1 cellular context compared by ENCODE assay signal in the genomic region with DNA sequence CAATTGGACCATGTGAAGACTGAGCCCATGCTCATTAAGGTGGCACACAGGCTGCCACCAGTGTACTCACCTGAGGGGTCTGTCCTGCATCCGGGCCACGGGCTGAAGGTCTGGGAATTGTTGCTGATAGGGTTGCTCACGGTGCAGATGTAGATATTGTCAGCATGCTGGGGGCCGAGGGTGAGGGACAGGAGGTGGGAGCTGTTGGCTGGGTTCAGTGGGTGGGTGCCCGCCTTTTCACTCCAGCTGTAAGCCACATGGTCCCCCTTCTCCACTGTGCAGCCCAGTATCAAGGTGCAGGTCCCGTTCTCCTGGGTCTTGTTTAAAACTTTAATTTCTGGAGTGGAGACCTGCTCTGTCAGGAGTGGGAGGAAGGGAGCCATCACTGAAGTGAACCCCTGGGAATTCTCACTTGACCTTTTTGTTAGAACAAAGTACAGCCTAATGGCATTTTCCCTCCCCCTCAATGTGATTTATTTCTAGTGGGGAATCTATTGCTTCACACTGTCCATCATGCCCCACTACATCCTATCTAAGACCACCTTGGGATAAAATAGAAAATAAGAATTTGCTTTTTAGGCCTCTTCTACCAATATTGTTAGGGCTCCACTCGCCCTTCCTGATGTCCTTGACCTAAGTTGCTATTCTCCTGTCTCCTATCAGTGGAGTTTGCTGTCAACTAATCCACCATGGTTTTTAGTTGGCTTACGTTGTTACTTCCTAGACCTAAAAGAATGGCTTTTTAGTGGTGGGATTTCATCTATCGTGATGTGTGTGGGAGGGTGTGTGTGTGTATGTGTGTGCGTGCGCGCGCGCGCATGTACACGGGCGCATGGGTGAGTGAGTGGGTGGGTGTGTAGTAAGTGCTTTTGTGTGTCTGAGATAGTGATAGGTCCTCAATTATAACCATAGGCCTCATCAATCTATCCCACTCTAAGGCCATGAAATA.
A peak's percentile ranks its signal among the peaks of the same experiment; 100 is the strongest.
TF ChIP-seq lines count a peak whose summit lies in the region.

No MANE protein-coding gene starts in this region.

TF ChIP-seq in GM12878, 131 proteins besides CTCF, POLR2A, EP300 and RAD21 (continued from another document):
- TF ChIP-seq SP1 (IDR thresholded peaks at IDR 0.05; ENCODE audit: low read depth, low read length) = no peak
- TF ChIP-seq, protein P1, sequence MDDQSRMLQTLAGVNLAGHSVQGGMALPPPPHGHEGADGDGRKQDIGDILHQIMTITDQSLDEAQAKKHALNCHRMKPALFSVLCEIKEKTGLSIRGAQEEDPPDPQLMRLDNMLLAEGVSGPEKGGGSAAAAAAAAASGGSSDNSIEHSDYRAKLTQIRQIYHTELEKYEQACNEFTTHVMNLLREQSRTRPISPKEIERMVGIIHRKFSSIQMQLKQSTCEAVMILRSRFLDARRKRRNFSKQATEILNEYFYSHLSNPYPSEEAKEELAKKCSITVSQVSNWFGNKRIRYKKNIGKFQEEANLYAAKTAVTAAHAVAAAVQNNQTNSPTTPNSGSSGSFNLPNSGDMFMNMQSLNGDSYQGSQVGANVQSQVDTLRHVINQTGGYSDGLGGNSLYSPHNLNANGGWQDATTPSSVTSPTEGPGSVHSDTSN (IDR thresholded peaks at IDR 0.05; ENCODE audit: insufficient replicate concordance, low read depth, low read length) = peak; percentile 26
- TF ChIP-seq SUPT20H (IDR thresholded peaks at IDR 0.05; ENCODE audit: borderline replicate concordance, control insufficient read depth, low read depth, low read length) = no peak
- 0 out of 2 replicates have a peak, but pooled peaks have one; percentile 10 for TF ChIP-seq NR2C1 (IDR thresholded peaks at IDR 0.05)
- TF ChIP-seq RB1 (IDR thresholded peaks at IDR 0.05; ENCODE audit: borderline replicate concordance) = no peak
- no peak for TF ChIP-seq ZNF217 (IDR thresholded peaks at IDR 0.05)
- TF ChIP-seq BMI1 (IDR thresholded peaks at IDR 0.05; ENCODE audit: borderline replicate concordance) = 0 out of 2 replicates have a peak, but pooled peaks have one; percentile 54
- no peak for TF ChIP-seq WRNIP1 (IDR thresholded peaks at IDR 0.05; ENCODE audit: borderline replicate concordance, low read depth, low read length)
- TF ChIP-seq, protein P2, sequence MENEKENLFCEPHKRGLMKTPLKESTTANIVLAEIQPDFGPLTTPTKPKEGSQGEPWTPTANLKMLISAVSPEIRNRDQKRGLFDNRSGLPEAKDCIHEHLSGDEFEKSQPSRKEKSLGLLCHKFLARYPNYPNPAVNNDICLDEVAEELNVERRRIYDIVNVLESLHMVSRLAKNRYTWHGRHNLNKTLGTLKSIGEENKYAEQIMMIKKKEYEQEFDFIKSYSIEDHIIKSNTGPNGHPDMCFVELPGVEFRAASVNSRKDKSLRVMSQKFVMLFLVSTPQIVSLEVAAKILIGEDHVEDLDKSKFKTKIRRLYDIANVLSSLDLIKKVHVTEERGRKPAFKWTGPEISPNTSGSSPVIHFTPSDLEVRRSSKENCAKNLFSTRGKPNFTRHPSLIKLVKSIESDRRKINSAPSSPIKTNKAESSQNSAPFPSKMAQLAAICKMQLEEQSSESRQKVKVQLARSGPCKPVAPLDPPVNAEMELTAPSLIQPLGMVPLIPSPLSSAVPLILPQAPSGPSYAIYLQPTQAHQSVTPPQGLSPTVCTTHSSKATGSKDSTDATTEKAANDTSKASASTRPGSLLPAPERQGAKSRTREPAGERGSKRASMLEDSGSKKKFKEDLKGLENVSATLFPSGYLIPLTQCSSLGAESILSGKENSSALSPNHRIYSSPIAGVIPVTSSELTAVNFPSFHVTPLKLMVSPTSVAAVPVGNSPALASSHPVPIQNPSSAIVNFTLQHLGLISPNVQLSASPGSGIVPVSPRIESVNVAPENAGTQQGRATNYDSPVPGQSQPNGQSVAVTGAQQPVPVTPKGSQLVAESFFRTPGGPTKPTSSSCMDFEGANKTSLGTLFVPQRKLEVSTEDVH (IDR thresholded peaks at IDR 0.05; ENCODE audit: low read depth, partially characterized antibody) = peak; percentile 56
- TF ChIP-seq, protein P3, sequence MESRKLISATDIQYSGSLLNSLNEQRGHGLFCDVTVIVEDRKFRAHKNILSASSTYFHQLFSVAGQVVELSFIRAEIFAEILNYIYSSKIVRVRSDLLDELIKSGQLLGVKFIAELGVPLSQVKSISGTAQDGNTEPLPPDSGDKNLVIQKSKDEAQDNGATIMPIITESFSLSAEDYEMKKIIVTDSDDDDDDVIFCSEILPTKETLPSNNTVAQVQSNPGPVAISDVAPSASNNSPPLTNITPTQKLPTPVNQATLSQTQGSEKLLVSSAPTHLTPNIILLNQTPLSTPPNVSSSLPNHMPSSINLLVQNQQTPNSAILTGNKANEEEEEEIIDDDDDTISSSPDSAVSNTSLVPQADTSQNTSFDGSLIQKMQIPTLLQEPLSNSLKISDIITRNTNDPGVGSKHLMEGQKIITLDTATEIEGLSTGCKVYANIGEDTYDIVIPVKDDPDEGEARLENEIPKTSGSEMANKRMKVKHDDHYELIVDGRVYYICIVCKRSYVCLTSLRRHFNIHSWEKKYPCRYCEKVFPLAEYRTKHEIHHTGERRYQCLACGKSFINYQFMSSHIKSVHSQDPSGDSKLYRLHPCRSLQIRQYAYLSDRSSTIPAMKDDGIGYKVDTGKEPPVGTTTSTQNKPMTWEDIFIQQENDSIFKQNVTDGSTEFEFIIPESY (IDR thresholded peaks at IDR 0.05) = peak; percentile 96
- TF ChIP-seq RELA (IDR thresholded peaks at IDR 0.05; ENCODE audit: borderline replicate concordance, partially characterized antibody) = no peak
- TF ChIP-seq, protein P4, sequence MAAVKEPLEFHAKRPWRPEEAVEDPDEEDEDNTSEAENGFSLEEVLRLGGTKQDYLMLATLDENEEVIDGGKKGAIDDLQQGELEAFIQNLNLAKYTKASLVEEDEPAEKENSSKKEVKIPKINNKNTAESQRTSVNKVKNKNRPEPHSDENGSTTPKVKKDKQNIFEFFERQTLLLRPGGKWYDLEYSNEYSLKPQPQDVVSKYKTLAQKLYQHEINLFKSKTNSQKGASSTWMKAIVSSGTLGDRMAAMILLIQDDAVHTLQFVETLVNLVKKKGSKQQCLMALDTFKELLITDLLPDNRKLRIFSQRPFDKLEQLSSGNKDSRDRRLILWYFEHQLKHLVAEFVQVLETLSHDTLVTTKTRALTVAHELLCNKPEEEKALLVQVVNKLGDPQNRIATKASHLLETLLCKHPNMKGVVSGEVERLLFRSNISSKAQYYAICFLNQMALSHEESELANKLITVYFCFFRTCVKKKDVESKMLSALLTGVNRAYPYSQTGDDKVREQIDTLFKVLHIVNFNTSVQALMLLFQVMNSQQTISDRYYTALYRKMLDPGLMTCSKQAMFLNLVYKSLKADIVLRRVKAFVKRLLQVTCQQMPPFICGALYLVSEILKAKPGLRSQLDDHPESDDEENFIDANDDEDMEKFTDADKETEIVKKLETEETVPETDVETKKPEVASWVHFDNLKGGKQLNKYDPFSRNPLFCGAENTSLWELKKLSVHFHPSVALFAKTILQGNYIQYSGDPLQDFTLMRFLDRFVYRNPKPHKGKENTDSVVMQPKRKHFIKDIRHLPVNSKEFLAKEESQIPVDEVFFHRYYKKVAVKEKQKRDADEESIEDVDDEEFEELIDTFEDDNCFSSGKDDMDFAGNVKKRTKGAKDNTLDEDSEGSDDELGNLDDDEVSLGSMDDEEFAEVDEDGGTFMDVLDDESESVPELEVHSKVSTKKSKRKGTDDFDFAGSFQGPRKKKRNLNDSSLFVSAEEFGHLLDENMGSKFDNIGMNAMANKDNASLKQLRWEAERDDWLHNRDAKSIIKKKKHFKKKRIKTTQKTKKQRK (IDR thresholded peaks at IDR 0.05; ENCODE audit: low read depth, low read length) = no peak
- peak; percentile 75 for TF ChIP-seq POU2F2 (IDR thresholded peaks at IDR 0.05; ENCODE audit: borderline replicate concordance, low read depth, low read length)
- peak; percentile 85 for TF ChIP-seq POLR2AphosphoS5 (IDR thresholded peaks at IDR 0.05; ENCODE audit: low read length)
- TF ChIP-seq RBBP5 (conservative IDR thresholded peaks at IDR 0.05) = no peak
- TF ChIP-seq, protein P5, sequence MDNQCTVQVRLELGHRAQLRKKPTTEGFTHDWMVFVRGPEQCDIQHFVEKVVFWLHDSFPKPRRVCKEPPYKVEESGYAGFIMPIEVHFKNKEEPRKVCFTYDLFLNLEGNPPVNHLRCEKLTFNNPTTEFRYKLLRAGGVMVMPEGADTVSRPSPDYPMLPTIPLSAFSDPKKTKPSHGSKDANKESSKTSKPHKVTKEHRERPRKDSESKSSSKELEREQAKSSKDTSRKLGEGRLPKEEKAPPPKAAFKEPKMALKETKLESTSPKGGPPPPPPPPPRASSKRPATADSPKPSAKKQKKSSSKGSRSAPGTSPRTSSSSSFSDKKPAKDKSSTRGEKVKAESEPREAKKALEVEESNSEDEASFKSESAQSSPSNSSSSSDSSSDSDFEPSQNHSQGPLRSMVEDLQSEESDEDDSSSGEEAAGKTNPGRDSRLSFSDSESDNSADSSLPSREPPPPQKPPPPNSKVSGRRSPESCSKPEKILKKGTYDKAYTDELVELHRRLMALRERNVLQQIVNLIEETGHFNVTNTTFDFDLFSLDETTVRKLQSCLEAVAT (IDR thresholded peaks at IDR 0.05) = peak; percentile 95
- peak in 1 of 2 experiments; percentile 42; a peak in 1 of 3 replicates for TF ChIP-seq EGR1 (IDR thresholded peaks at IDR 0.05; ENCODE audit: borderline replicate concordance in 1 of 2, low read depth in 2 of 2, low read length in 2 of 2)
- TF ChIP-seq CBX5 (IDR thresholded peaks at IDR 0.05; ENCODE audit: low read depth) = no peak
- TF ChIP-seq CBX3 (IDR thresholded peaks at IDR 0.05; ENCODE audit: borderline replicate concordance, low read depth) = no peak
- TF ChIP-seq ZBED1 (IDR thresholded peaks at IDR 0.05; ENCODE audit: borderline replicate concordance) = peak; percentile 25; the same call in 1 of the 2 replicates
- TF ChIP-seq ETV6 (conservative IDR thresholded peaks at IDR 0.05 in 1 of 2, IDR thresholded peaks at IDR 0.05 in 1 of 2; ENCODE audit: borderline replicate concordance in 1 of 2, low read depth in 1 of 2) = no peak; a peak in 1 of 4 replicates
- TF ChIP-seq NFXL1 (IDR thresholded peaks at IDR 0.05; ENCODE audit: borderline replicate concordance) = no peak
- 0 out of 2 replicates have a peak, but pooled peaks have one; percentile 20 for TF ChIP-seq IKZF1 (conservative IDR thresholded peaks at IDR 0.05)
- no peak for TF ChIP-seq SIX5 (IDR thresholded peaks at IDR 0.05; ENCODE audit: low read depth, low read length, severe bottlenecking)
